In genomic region chr16:30925646-30926332, GRCh38 we compare ENCODE assay signal across 12 cellular contexts. TPM values are rescaled to one million over a fixed set of nuclear protein-coding genes. Genes with fewer than 3 reads are reported as not detected.
DNase-seq lines count a peak whose midpoint lies in the region; ATAC-seq, FAIRE-seq and TF ChIP-seq lines count a peak whose summit lies in the region.
"Had no signal": no experiment of that assay in that cellular context is flagged by ENCODE, and none has a peak within 500 bp of the region (broad histone marks: within the 10 kb centered on the region; RNA-seq: fewer than 3 reads in every experiment).

No MANE protein-coding gene starts in this region.

- no peaks in the 10 kb centered on the region for H3K27me3 Mint-ChIP-seq in activated T-cell treated with anti-CD3 and anti-CD28 coated beads, Interleukin-2, amount 50 U/mL, for 4 hours (ENCODE audit: low read depth)
- H3K27me3 Mint-ChIP-seq: memory B cell had no signal

- POLR2A ChIA-PET in PC-3 (lab: Charles Lee; ENCODE audit: unreplicated experiment), result interaction anchor here (0.6 kb wide), 1 partner anchor 178 kb away, joined by 6 read pairs; the partner anchor contains the start of gene PHKG2

- TF ChIP-seq CTCF in RWPE2 (IDR thresholded peaks at IDR 0.05; ENCODE audit: poor library complexity, severe bottlenecking) (no peak), PC-3 (conservative IDR thresholded peaks at IDR 0.05; ENCODE audit: low read depth, low read length) (no peak)

- H3K27ac Mint-ChIP-seq in stimulated activated effector memory CD8-positive, alpha-beta T cell treated with anti-CD3 and anti-CD28 coated beads, Interleukin-12 subunit alpha, Interleukin-12 subunit beta, amount 100 ng/mL, for 72 hours, result peak overlapping the region; percentile 77

- H3K4me1 Mint-ChIP-seq in activated T-cell treated with anti-CD3 and anti-CD28 coated beads, Interleukin-2, amount 50 U/mL, for 4 hours (ENCODE audit: low read depth), result peaks cover 15% of the 10 kb centered on the region
- H3K4me1 Mint-ChIP-seq in stimulated activated effector memory CD8-positive, alpha-beta T cell treated with anti-CD3 and anti-CD28 coated beads, Interleukin-12 subunit alpha, Interleukin-12 subunit beta, amount 100 ng/mL, for 72 hours, result peaks cover 43% of the 10 kb centered on the region

- ATAC-seq in activated T-cell treated with anti-CD3 and anti-CD28 coated beads, Interleukin-2, amount 50 U/mL, for 4 hours, result no peak
- ATAC-seq in RWPE2 (ENCODE audit: low read depth), result no peak
- no peak for ATAC-seq in stimulated activated effector memory CD8-positive, alpha-beta T cell treated with anti-CD3 and anti-CD28 coated beads, Interleukin-12 subunit alpha, Interleukin-12 subunit beta, amount 100 ng/mL, for 72 hours
- no peak for ATAC-seq in PC-3
- ATAC-seq: sciatic nerve had no signal

- no peaks in the 10 kb centered on the region for H3K9me3 ChIP-seq in RWPE2 (ENCODE audit: severe bottlenecking)
- no peaks in the 10 kb centered on the region for H3K9me3 ChIP-seq in iPS-20b (ENCODE audit: insufficient read depth, low read depth, low read length)
- H3K9me3 ChIP-seq in PC-3 (ENCODE audit: low read length), result no peaks in the 10 kb centered on the region

- BruUV-seq in PC-3 (replicated peaks; lab: Mats Ljungman, UMichigan), result no TSS peak

- peak overlapping the region; percentile 27 for H3K4me3 Mint-ChIP-seq in activated T-cell treated with anti-CD3 and anti-CD28 coated beads, Interleukin-2, amount 50 U/mL, for 4 hours
- peak overlapping the region; percentile 22 for H3K4me3 Mint-ChIP-seq in stimulated activated effector memory CD8-positive, alpha-beta T cell treated with anti-CD3 and anti-CD28 coated beads, Interleukin-12 subunit alpha, Interleukin-12 subunit beta, amount 100 ng/mL, for 72 hours

- H3F3A ChIP-seq in PC-3 (ENCODE audit: low read length, unreplicated experiment), result no peaks in the 10 kb centered on the region

- H3K4me1 ChIP-seq in RWPE2 (ENCODE audit: insufficient read depth, poor library complexity, severe bottlenecking), result peaks cover 2% of the 10 kb centered on the region
- no peaks in the 10 kb centered on the region; the same call in 1 of the 2 replicates for H3K4me1 ChIP-seq in iPS-20b (ENCODE audit: insufficient read depth, low read length)
- peaks cover 7% of the 10 kb centered on the region for H3K4me1 ChIP-seq in PC-3 (ENCODE audit: insufficient read depth, low read length)

- TF ChIP-seq POLR2A in H54 (IDR thresholded peaks at IDR 0.05; ENCODE audit: low read depth, low read length), result no peak

- H3K4me2 ChIP-seq in PC-3 (ENCODE audit: low read length), result no peak overlapping the region

- no peaks in the 10 kb centered on the region for H3K27me3 ChIP-seq in RWPE2 (ENCODE audit: insufficient read depth, poor library complexity, severe bottlenecking)
- no peaks in the 10 kb centered on the region for H3K27me3 ChIP-seq in iPS-20b (ENCODE audit: insufficient read depth, low read length)
- H3K27me3 ChIP-seq in PC-3 (ENCODE audit: low read length), result no peaks in the 10 kb centered on the region

- no peaks in the 10 kb centered on the region for H3K36me3 Mint-ChIP-seq in activated T-cell treated with anti-CD3 and anti-CD28 coated beads, Interleukin-2, amount 50 U/mL, for 4 hours (ENCODE audit: insufficient read depth)
- H3K36me3 Mint-ChIP-seq in stimulated activated effector memory CD8-positive, alpha-beta T cell treated with anti-CD3 and anti-CD28 coated beads, Interleukin-12 subunit alpha, Interleukin-12 subunit beta, amount 100 ng/mL, for 72 hours, result peaks cover 35% of the 10 kb centered on the region

- peaks cover 6% of the 10 kb centered on the region for H3K79me2 ChIP-seq in PC-3 (ENCODE audit: low read length)

- peak overlapping the region; percentile 68 for H3K27ac ChIP-seq in RWPE2 (ENCODE audit: poor library complexity, severe bottlenecking)
- H3K27ac ChIP-seq in iPS-20b (ENCODE audit: low read length), result no peak overlapping the region
- no peak overlapping the region for H3K27ac ChIP-seq in PC-3 (ENCODE audit: low read length)

- no peaks in the 10 kb centered on the region for H3K9me2 ChIP-seq in PC-3 (replicated peaks; ENCODE audit: low read length)

- intact Hi-C loops in PC-3 (cut with micrococcal nuclease), result no loop called here

- CTCF ChIA-PET in PC-3 (lab: Charles Lee), result no interaction called here

- no peak overlapping the region; the same call in 1 of the 2 replicates for H3K9ac ChIP-seq in iPS-20b (ENCODE audit: low read depth, low read length)
- H3K9ac ChIP-seq in PC-3 (ENCODE audit: low read length), result no peak overlapping the region

- H2AFZ ChIP-seq in PC-3 (ENCODE audit: low read length), result no peak overlapping the region

- DNase-seq in activated T-cell treated with anti-CD3 and anti-CD28 coated beads, Interleukin-2, amount 50 U/mL, for 4 hours, result no peak
- no peak for DNase-seq in activated T-cell treated with anti-CD3 and anti-CD28 coated beads, Interleukin-2, amount 50 U/mL, for 48 hours
- no peak for DNase-seq in RWPE2 (ENCODE audit: low spot score)
- no peak for DNase-seq in stimulated activated effector memory CD8-positive, alpha-beta T cell treated with anti-CD3 and anti-CD28 coated beads, Interleukin-12 subunit alpha, Interleukin-12 subunit beta, amount 100 ng/mL, for 72 hours (ENCODE audit: low spot score in 2 of 2)
- DNase-seq in H54 (ENCODE audit: insufficient read length, low spot score), result no peak
- no peak for DNase-seq in OCI-M2 (lab: John Stamatoyannopoulos, UW; ENCODE audit: unreplicated experiment)
- DNase-seq in PC-3, result no peak
- DNase-seq: erythroblast, NCI-H2029 treated with DMSO at 0.1 percent for 48 hours had no signal

- H3K36me3 ChIP-seq in RWPE2 (ENCODE audit: low read depth), result peaks cover 5% of the 10 kb centered on the region
- H3K36me3 ChIP-seq in iPS-20b (ENCODE audit: insufficient read depth, low read depth, low read length), result peaks cover 31% of the 10 kb centered on the region
- no peaks in the 10 kb centered on the region; the same call in 1 of the 2 replicates for H3K36me3 ChIP-seq in PC-3 (ENCODE audit: low read depth, low read length)

- no peak for FAIRE-seq in H54 (lab: Jason Lieb, UNC)

- no peaks in the 10 kb centered on the region for H3K9me3 Mint-ChIP-seq in activated T-cell treated with anti-CD3 and anti-CD28 coated beads, Interleukin-2, amount 50 U/mL, for 4 hours
- no peaks in the 10 kb centered on the region for H3K9me3 Mint-ChIP-seq in stimulated activated effector memory CD8-positive, alpha-beta T cell treated with anti-CD3 and anti-CD28 coated beads, Interleukin-12 subunit alpha, Interleukin-12 subunit beta, amount 100 ng/mL, for 72 hours
- H3K9me3 Mint-ChIP-seq: memory B cell had no signal

- H3K4me3 ChIP-seq in RWPE2 (ENCODE audit: severe bottlenecking) (no peak overlapping the region), iPS-20b (ENCODE audit: low read length) (peak overlapping the region; percentile 71; the same call in 1 of the 2 replicates), PC-3 (ENCODE audit: low read length) (no peak overlapping the region)

- H4K20me1 ChIP-seq in PC-3 (ENCODE audit: low read length), result no peaks in the 10 kb centered on the region

RNA-seq across cellular contexts. Expression of gene FBXL19, which starts 2.4 kb away (rescaled TPM):
- 10 to 100 TPM; 25.8 to 31.3 (median 30.8) TPM for total RNA-seq in activated T-cell treated with anti-CD3 and anti-CD28 coated beads, Interleukin-2, amount 50 U/mL, for 4 hours
- 36.2 and 48.5 TPM in 2 replicates for total RNA-seq in PC-3 (2014; rRNA removed)

RNA-seq across cellular contexts. Expression of gene ORAI3, which starts 23.1 kb away (rescaled TPM):
- total RNA-seq in activated T-cell treated with anti-CD3 and anti-CD28 coated beads, Interleukin-2, amount 50 U/mL, for 4 hours, result 1 to 10 TPM; 1.5 to 3.3 (median 2.8) TPM
- 3.6 and 5.7 TPM in 2 replicates for total RNA-seq in PC-3 (2014; rRNA removed)

RNA-seq across cellular contexts. Expression of gene CTF1, which starts 29.4 kb away (rescaled TPM):
- total RNA-seq in activated T-cell treated with anti-CD3 and anti-CD28 coated beads, Interleukin-2, amount 50 U/mL, for 4 hours, result under 1 TPM; 0.18 to 0.33 (median 0.28) TPM
- total RNA-seq in PC-3 (2014; rRNA removed), result 0.29 and 0.98 TPM in 2 replicates

RNA-seq across cellular contexts. Expression of gene SETD1A, which starts 31.8 kb away (rescaled TPM):
- 10 to 100 TPM; 39.3 to 49.0 (median 40.5) TPM for total RNA-seq in activated T-cell treated with anti-CD3 and anti-CD28 coated beads, Interleukin-2, amount 50 U/mL, for 4 hours
- total RNA-seq in PC-3 (2014; rRNA removed), result 7.9 and 8.6 TPM in 2 replicates

RNA-seq across cellular contexts. Expression of gene BCL7C, which starts 31.9 kb away (rescaled TPM):
- total RNA-seq in activated T-cell treated with anti-CD3 and anti-CD28 coated beads, Interleukin-2, amount 50 U/mL, for 4 hours, result 10 to 100 TPM; 22.1 to 24.8 (median 23.7) TPM
- total RNA-seq in PC-3 (2014; rRNA removed), result 75.6 and 97.3 TPM in 2 replicates
